9 cellular contexts compared by ENCODE assay signal in the genomic region with DNA sequence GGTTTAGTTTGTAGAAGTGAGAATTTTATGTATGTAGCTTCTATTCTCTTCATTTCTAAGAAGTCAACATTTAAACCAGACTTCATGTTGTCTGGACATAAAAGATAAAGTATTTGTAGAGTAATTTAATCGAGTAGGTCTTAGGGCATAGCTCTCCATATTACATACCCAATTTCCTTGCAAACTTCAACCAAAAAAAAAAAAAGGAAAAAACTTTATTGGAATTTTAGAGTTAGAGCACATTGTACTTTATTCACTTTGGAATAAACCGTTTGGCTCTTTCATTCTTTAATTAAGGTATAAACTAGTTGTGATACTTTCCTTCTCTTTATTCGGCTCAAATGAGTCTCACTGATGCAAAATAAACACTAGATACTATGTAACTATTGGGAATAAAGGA. TPM values are rescaled to one million over a fixed set of nuclear protein-coding genes. Genes with fewer than 3 reads are reported as not detected.
"Had no signal": no experiment of that assay in that cellular context is flagged by ENCODE, and none has a peak within 500 bp of the region (broad histone marks: within the 10 kb centered on the region; RNA-seq: fewer than 3 reads in every experiment).

No MANE protein-coding gene starts in this region.

- ATAC-seq: GM12878 had no signal

- H3K4me3 ChIP-seq: GM12878 had no signal

- DNase-seq: GDM1, GF-D8 had no signal

- FAIRE-seq: G401.6, GM12878, GM12891, GM12892, GM18507, GM19239 had no signal

RNA-seq across cellular contexts. Expression of a gene that starts 48.9 kb away (rescaled TPM):
- total RNA-seq: G401 had no signal
